ENCODE assay signal across 15 cellular contexts in genomic region chr1:185438936-185439335, GRCh38.
DNase-seq lines count a peak whose midpoint lies in the region; ATAC-seq and TF ChIP-seq lines count a peak whose summit lies in the region.
"Had no signal": no experiment of that assay in that cellular context is flagged by ENCODE, and none has a peak within 500 bp of the region (broad histone marks: within the 10 kb centered on the region; RNA-seq: fewer than 3 reads in every experiment).

No MANE protein-coding gene starts in this region.

- H3K27ac ChIP-seq in BLaER1 treated with 17β-estradiol and CSF1 and Interleukin-3, amounts not matched to agents 10 nM and 100 nM: peak overlapping the region in 4 of 11 experiments; percentile 60 to 85 (median 78); a peak in 7 of 22 replicates
- no peak overlapping the region for H3K27ac ChIP-seq in PC-3 (ENCODE audit: low read length)
- H3K27ac ChIP-seq: right atrium auricular region, SJCRH30 had no signal

- no peaks in the 10 kb centered on the region for H4K20me1 ChIP-seq in BLaER1 treated with 17β-estradiol and CSF1 and Interleukin-3, amounts not matched to agents 10 nM and 100 nM
- no peaks in the 10 kb centered on the region for H4K20me1 ChIP-seq in PC-3 (ENCODE audit: low read length)

- no peak overlapping the region for H3K4me3 ChIP-seq in BLaER1 treated with 17β-estradiol and CSF1 and Interleukin-3, amounts not matched to agents 10 nM and 100 nM
- H3K4me3 ChIP-seq in PC-3 (ENCODE audit: low read length): no peak overlapping the region
- H3K4me3 ChIP-seq: right atrium auricular region, SJCRH30 had no signal

- peak overlapping the region in 6 of 11 experiments; percentile 4 to 77 (median 52); a peak in 9 of 22 replicates for H3K4me2 ChIP-seq in BLaER1 treated with 17β-estradiol and CSF1 and Interleukin-3, amounts not matched to agents 10 nM and 100 nM
- no peak overlapping the region for H3K4me2 ChIP-seq in PC-3 (ENCODE audit: low read length)

- DNase-seq in PC-3: peak; percentile 21
- peak; percentile 55 for DNase-seq in left kidney (ENCODE audit: low read depth, low spot score)
- DNase-seq in NCI-H128 (lab: John Stamatoyannopoulos, UW; ENCODE audit: unreplicated experiment): no peak
- DNase-seq: activated T-cell treated with anti-CD3 and anti-CD28 coated beads, Interleukin-2, amount 50 U/mL, for 1 hour; anterior cingulate cortex; C1 segment of cervical spinal cord; naive thymus-derived CD8-positive, alpha-beta T cell; NCI-H1436; SJCRH30 had no signal

- peak overlapping the region in 2 of 11 experiments; percentile 51 to 58; a peak in 3 of 22 replicates for H3K9ac ChIP-seq in BLaER1 treated with 17β-estradiol and CSF1 and Interleukin-3, amounts not matched to agents 10 nM and 100 nM
- no peak overlapping the region for H3K9ac ChIP-seq in PC-3 (ENCODE audit: low read length)

- H3K27me3 ChIP-seq in BLaER1 treated with 17β-estradiol and CSF1 and Interleukin-3, amounts not matched to agents 10 nM and 100 nM: no peaks in the 10 kb centered on the region
- H3K27me3 ChIP-seq in PC-3 (ENCODE audit: low read length): no peaks in the 10 kb centered on the region
- H3K27me3 ChIP-seq: right atrium auricular region, SJCRH30 had no signal

- CTCF ChIA-PET in PC-3 (lab: Charles Lee): no interaction called here

- ATAC-seq in GM18907 (IDR thresholded peaks at IDR 0.05; ENCODE audit: unreplicated experiment): peak; percentile 9
- peak; percentile 45 for ATAC-seq in PC-3
- no peak for ATAC-seq in activated CD4-positive, CD25-positive, alpha-beta regulatory T cell treated with anti-CD3 and anti-CD28 coated beads, Interleukin-2, amount 50 U/mL, for 24 hours
- no peak for ATAC-seq in HG02642 (IDR thresholded peaks at IDR 0.05; ENCODE audit: poor library complexity, unreplicated experiment)
- ATAC-seq in GM19395 (IDR thresholded peaks at IDR 0.05; ENCODE audit: unreplicated experiment): no peak
- ATAC-seq: naive thymus-derived CD8-positive, alpha-beta T cell had no signal

- POLR2A ChIA-PET in PC-3 (lab: Charles Lee; ENCODE audit: unreplicated experiment): no interaction called here

- peaks cover 8% of the 10 kb centered on the region for H3F3A ChIP-seq in PC-3 (ENCODE audit: low read length, unreplicated experiment)

- H3K9me3 ChIP-seq in BLaER1 treated with 17β-estradiol and CSF1 and Interleukin-3, amounts not matched to agents 10 nM and 100 nM (replicated peaks in 1 of 11): no peaks in the 10 kb centered on the region; a peak in 1 of 22 replicates
- no peaks in the 10 kb centered on the region for H3K9me3 ChIP-seq in PC-3 (ENCODE audit: low read length)
- H3K9me3 ChIP-seq: right atrium auricular region, SJCRH30 had no signal

- peaks cover 0 to 67% (median 8%) of the 10 kb centered on the region in 10 experiments; a peak in 13 of 20 replicates for H3K4me1 ChIP-seq in BLaER1 treated with 17β-estradiol and CSF1 and Interleukin-3, amounts not matched to agents 10 nM and 100 nM
- peaks cover 37% of the 10 kb centered on the region for H3K4me1 ChIP-seq in PC-3 (ENCODE audit: insufficient read depth, low read length)
- H3K4me1 ChIP-seq: SJCRH30 had no signal

- H3K9me2 ChIP-seq in PC-3 (replicated peaks; ENCODE audit: low read length): no peaks in the 10 kb centered on the region

- intact Hi-C loops in PC-3 (cut with micrococcal nuclease): loop anchor here (5.0 kb wide), 1 partner anchor 67 kb away; no protein-coding TSS in a partner anchor

- H3K36me3 ChIP-seq in BLaER1 treated with 17β-estradiol and CSF1 and Interleukin-3, amounts not matched to agents 10 nM and 100 nM: no peaks in the 10 kb centered on the region
- no peaks in the 10 kb centered on the region for H3K36me3 ChIP-seq in PC-3 (ENCODE audit: low read depth, low read length)
- H3K36me3 ChIP-seq: right atrium auricular region, SJCRH30 had no signal

- TF ChIP-seq CTCF in PC-3 (conservative IDR thresholded peaks at IDR 0.05; ENCODE audit: low read depth, low read length): no peak

- BruUV-seq in PC-3 (replicated peaks; lab: Mats Ljungman, UMichigan): no TSS peak

- H3K79me2 ChIP-seq in PC-3 (ENCODE audit: low read length): no peaks in the 10 kb centered on the region

- H2AFZ ChIP-seq in PC-3 (ENCODE audit: low read length): no peak overlapping the region

Comparison
In these comparisons a context has a peak if more than half of its experiments do, and no peak if none do; other contexts are left out.
1. ATAC-seq: peak in GM18907 (single experiment) and PC-3 (single experiment); none in activated CD4-positive, CD25-positive, alpha-beta regulatory T cell treated with anti-CD3 and anti-CD28 coated beads, Interleukin-2, amount 50 U/mL, for 24 hours (0 of 2), HG02642 (single experiment) and GM19395 (single experiment).